In the genomic region with DNA sequence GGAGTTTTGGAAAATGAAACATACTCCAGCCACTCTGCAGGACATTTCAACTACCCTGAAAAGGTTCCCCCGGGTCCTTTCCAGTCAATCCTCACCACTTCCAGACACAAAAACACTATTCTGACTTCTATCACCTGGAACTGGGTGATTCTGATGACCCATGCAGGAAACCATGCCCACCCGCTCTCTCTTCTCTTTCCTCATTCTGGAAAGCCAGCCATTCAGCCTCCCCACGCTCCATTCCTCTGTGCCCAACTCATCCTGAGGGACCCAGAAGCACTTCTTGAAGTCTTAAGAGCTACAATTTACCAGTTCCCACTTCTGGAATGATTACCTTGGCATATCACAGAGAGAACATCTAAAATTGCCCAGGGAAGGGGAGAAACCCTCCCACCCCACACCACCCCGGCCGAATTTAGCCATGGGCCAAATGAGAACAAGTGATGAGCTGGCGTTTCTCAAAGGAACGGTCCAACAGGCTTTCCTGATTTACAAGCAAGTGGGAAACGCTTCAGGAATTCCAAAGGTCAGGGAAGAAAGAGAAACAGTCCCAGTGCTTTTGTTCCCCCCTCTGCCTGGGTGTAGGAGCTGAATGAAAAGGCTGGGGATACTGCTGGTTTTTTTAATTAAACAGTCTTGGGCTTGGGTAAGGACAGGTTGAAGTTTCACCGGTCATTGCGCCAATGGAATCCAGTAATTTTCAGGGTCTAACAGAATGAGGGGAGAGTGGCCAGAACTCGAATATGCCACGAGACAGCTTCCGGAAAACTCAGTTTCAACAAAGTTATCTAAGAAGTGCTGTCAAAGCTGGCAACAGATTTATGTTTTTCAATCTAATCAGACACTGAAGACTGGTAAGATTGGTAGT, we compare ENCODE assay signal across 10 cellular contexts. TPM values are rescaled to one million over a fixed set of nuclear protein-coding genes. Genes with fewer than 3 reads are reported as not detected.
A peak's percentile ranks its signal among the peaks of the same experiment; 100 is the strongest.
DNase-seq lines count a peak whose midpoint lies in the region; ATAC-seq, FAIRE-seq and TF ChIP-seq lines count a peak whose summit lies in the region.
"Had no signal": no experiment of that assay in that cellular context is flagged by ENCODE, and none has a peak within 500 bp of the region (broad histone marks: within the 10 kb centered on the region; RNA-seq: fewer than 3 reads in every experiment).

No MANE protein-coding gene starts in this region.

- H3K4me2 ChIP-seq in HepG2 (ENCODE audit: low read depth, low read length) (peak overlapping the region; percentile 27), GM12878 (ENCODE audit: control insufficient read depth, insufficient read depth) (peak overlapping the region; percentile 92), GM23248 (ENCODE audit: unreplicated experiment) (no peak overlapping the region)

- POLR2A ChIA-PET in HepG2 (lab: Yijun Ruan, JAX), result interaction anchor here (1.2 kb wide), 1 partner anchor 10 kb away, joined by 3 read pairs; no protein-coding TSS in a partner anchor
- POLR2A ChIA-PET in GM12878 (lab: Charles Lee), result interaction anchor here (0.6 to 9.2 kb wide), 21 partner anchors 11 to 172 kb away, joined by 3 to 140 read pairs (median 4); no protein-coding TSS in a partner anchor

- H3F3A ChIP-seq in GM23248 (ENCODE audit: insufficient read depth), result 0 out of 2 replicates have a peak, but pooled peaks cover 6% of the 10 kb centered on the region

- H3K4me1 ChIP-seq in HepG2 (ENCODE audit: insufficient read depth, low read length), result peaks cover 59% of the 10 kb centered on the region
- H3K4me1 ChIP-seq in right lobe of liver, result peaks cover 0 to 18% (median 0%) of the 10 kb centered on the region in 4 donors
- H3K4me1 ChIP-seq in GM12878 (ENCODE audit: control insufficient read depth, insufficient read depth, low read length), result peaks cover 36% of the 10 kb centered on the region
- peaks cover 28 to 37% of the 10 kb centered on the region in 2 donors for H3K4me1 ChIP-seq in mucosa of rectum (ENCODE audit: control insufficient read depth in 2 of 2, insufficient read depth in 2 of 2, low read length in 2 of 2)
- no peaks in the 10 kb centered on the region for H3K4me1 ChIP-seq in GM23248 (ENCODE audit: insufficient read depth)

- CTCF ChIA-PET in HepG2 (lab: Yijun Ruan, JAX; ENCODE audit: low intra/inter-chr PET ratio, low total read pairs), result no interaction called here
- CTCF ChIA-PET in GM12878 (lab: Yijun Ruan, JAX), result interaction anchor here (0.9 to 19.0 kb wide), 11 partner anchors 14 to 91 kb away, joined by 3 to 242 read pairs (median 12); no protein-coding TSS in a partner anchor

- TF ChIP-seq CTCF in HepG2 (CRISPR knock-in tag; IDR thresholded peaks at IDR 0.05) (no peak), right lobe of liver (IDR thresholded peaks at IDR 0.05) (no peak), GM12878 (IDR thresholded peaks at IDR 0.05 in 2 of 3, conservative IDR thresholded peaks at IDR 0.05 in 1 of 3; ENCODE audit: control insufficient read depth in 2 of 3, extremely low read depth in 1 of 3, insufficient read depth in 1 of 3, low read depth in 3 of 3, low read length in 3 of 3) (no peak)

- no peak for TF ChIP-seq POLR2A in HepG2 (IDR thresholded peaks at IDR 0.05; ENCODE audit: insufficient read depth in 1 of 2, low read depth in 2 of 2, low read length in 2 of 2)
- no peak for TF ChIP-seq POLR2A in right lobe of liver (IDR thresholded peaks at IDR 0.05)
- TF ChIP-seq POLR2A in GM12878 (IDR thresholded peaks at IDR 0.05; ENCODE audit: low read depth, low read length), result no peak

- H3K79me2 ChIP-seq in HepG2 (ENCODE audit: insufficient read depth, low read length) (peaks cover 20% of the 10 kb centered on the region), GM12878 (ENCODE audit: control insufficient read depth, insufficient read depth, low read length) (peaks cover 81% of the 10 kb centered on the region), GM23248 (ENCODE audit: insufficient read depth) (no peaks in the 10 kb centered on the region)

- intact Hi-C loops in HepG2 (cut with micrococcal nuclease; ENCODE audit: unreplicated experiment), result no loop called here
- intact Hi-C loops in right lobe of liver (cut with DNase I), result loop anchor here in 1 of 2 donors (5.0 kb wide), 1 partner anchor 87 kb away; no protein-coding TSS in a partner anchor
- intact Hi-C loops in GM12878 (cut with micrococcal nuclease; ENCODE audit: unreplicated experiment), result loop anchor here (5.0 kb wide), 1 partner anchor 172 kb away; a partner anchor contains a TSS

- TF ChIP-seq EP300 in HepG2 (IDR thresholded peaks at IDR 0.05; ENCODE audit: low read depth in 2 of 2, low read length in 2 of 2) (no peak), HepG2 (CRISPR knock-in tag; IDR thresholded peaks at IDR 0.05; ENCODE audit: borderline replicate concordance) (no peak), GM12878 (IDR thresholded peaks at IDR 0.05; ENCODE audit: borderline replicate concordance in 1 of 2, control insufficient read depth in 1 of 2, low read depth in 2 of 2, low read length in 2 of 2) (no peak)

- no peaks in the 10 kb centered on the region for H3K9me2 ChIP-seq in GM23248 (ENCODE audit: insufficient read depth)

- ATAC-seq in HepG2 (no peak), right lobe of liver (no peak), GM12878 (no peak)
- ATAC-seq: left lobe of liver had no signal

- FAIRE-seq in HepG2 (lab: Jason Lieb, UNC) (peak; percentile 42), GM12878 (lab: Jason Lieb, UNC) (no peak)

- H4K20me1 ChIP-seq in HepG2 (ENCODE audit: insufficient read depth, low read length), result no peaks in the 10 kb centered on the region; the same call in 1 of the 2 replicates
- no peaks in the 10 kb centered on the region for H4K20me1 ChIP-seq in GM12878 (ENCODE audit: control insufficient read depth, insufficient read depth)
- H4K20me1 ChIP-seq in GM23248 (ENCODE audit: insufficient read depth), result no peaks in the 10 kb centered on the region

- SMC1A ChIA-PET in GM12878 (lab: Charles Lee; ENCODE audit: uncharacterized antibody, unreplicated experiment), result interaction anchor here (0.7 to 15.4 kb wide), 20 partner anchors 9 to 171 kb away, joined by 3 to 210 read pairs (median 10); a partner anchor contains a TSS

- H3K9me3 ChIP-seq in HepG2 (ENCODE audit: low read length), result no peaks in the 10 kb centered on the region
- H3K9me3 ChIP-seq in right lobe of liver, result no peaks in the 10 kb centered on the region
- no peaks in the 10 kb centered on the region for H3K9me3 ChIP-seq in GM12878 (replicated peaks; ENCODE audit: control insufficient read depth, insufficient read depth, low read length)
- no peaks in the 10 kb centered on the region for H3K9me3 ChIP-seq in mucosa of rectum (ENCODE audit: control insufficient read depth in 2 of 2, low read length in 2 of 2)
- no peaks in the 10 kb centered on the region for H3K9me3 ChIP-seq in GM23248 (ENCODE audit: low read depth)

- no peak overlapping the region for H2AFZ ChIP-seq in HepG2 (ENCODE audit: low read length)
- no peak overlapping the region for H2AFZ ChIP-seq in GM12878 (ENCODE audit: control insufficient read depth, low read depth, low read length)
- no peak overlapping the region for H2AFZ ChIP-seq in GM23248

- H3K27ac ChIP-seq in HepG2 (ENCODE audit: extremely low read length, insufficient read depth, low read length) (no peak overlapping the region), right lobe of liver (no peak overlapping the region), GM12878 (ENCODE audit: control insufficient read depth, insufficient read depth) (peak overlapping the region; percentile 100), mucosa of rectum (ENCODE audit: low read depth in 2 of 2, low read length in 2 of 2) (peak overlapping the region; percentile 44 to 81), GM23248 (no peak overlapping the region)

- RAD21 ChIA-PET in GM12878 (lab: Charles Lee; ENCODE audit: unreplicated experiment), result interaction anchor here (0.7 to 10.0 kb wide), 20 partner anchors 10 to 173 kb away, joined by 3 to 236 read pairs (median 9); no protein-coding TSS in a partner anchor

- H3K9ac ChIP-seq in HepG2 (ENCODE audit: insufficient read depth, low read depth, low read length) (no peak overlapping the region), GM12878 (ENCODE audit: control insufficient read depth, insufficient read depth, low read length) (peak overlapping the region; percentile 97), mucosa of rectum (ENCODE audit: low read depth in 1 of 2, low read length in 2 of 2) (peak overlapping the region in 1 of 2 donors; percentile 19), GM23248 (no peak overlapping the region)

- H3K4me3 ChIP-seq in HepG2 (replicated peaks in 1 of 3; ENCODE audit: insufficient read depth in 1 of 3, low read depth in 2 of 3, low read length in 3 of 3) (no peak overlapping the region), right lobe of liver (no peak overlapping the region), GM12878 (peak overlapping the region; percentile 88), mucosa of rectum (ENCODE audit: low read length in 2 of 2) (peak overlapping the region; percentile 11 to 59), GM23248 (no peak overlapping the region)

- DNase-seq in HepG2 (ENCODE audit: low spot score) (no peak), right lobe of liver (no peak), GM12878 (ENCODE audit: low read depth, low spot score) (no peak), GM23248 (no peak), NCI-H526 treated with DMSO at 0.1 percent for 48 hours (lab: John Stamatoyannopoulos, UW) (no peak), NCI-H2171 treated with DMSO at 0.1 percent for 48 hours (lab: John Stamatoyannopoulos, UW) (no peak)
- DNase-seq in stimulated activated CD4-positive, alpha-beta T cell treated with anti-CD3 and anti-CD28 coated beads, Interleukin-4, amount 100 ng/mL, for 24 hours, result no peak
- DNase-seq: AML-193 had no signal

- 82% methylated on average over 13 of the region's 13 CpGs for WGBS in HepG2 (ENCODE audit: low lambda C conversion rate)
- WGBS in right lobe of liver (ENCODE audit: insufficient coverage, low coverage, low lambda C conversion rate, missing lambda C conversion rate), result 52% methylated on average over 12 of the region's 13 CpGs
- 40% methylated on average over 13 of the region's 13 CpGs for WGBS in GM12878 (ENCODE audit: insufficient coverage, insufficient replicate concordance, low lambda C conversion rate, missing lambda C conversion rate)
- WGBS in GM23248 (ENCODE audit: low coverage in 1 of 2, low lambda C conversion rate in 2 of 2, missing lambda C conversion rate in 2 of 2), 2 experiments, result 68 to 69% methylated on average over 13 of the region's 13 CpGs

- 0 out of 5 replicates have a peak, but pooled peaks cover 0 to 1% of the 10 kb centered on the region in 2 experiments for H3K36me3 ChIP-seq in HepG2 (replicated peaks in 1 of 2; ENCODE audit: control insufficient read depth in 1 of 2, insufficient read depth in 2 of 2, low read length in 2 of 2)
- no peaks in the 10 kb centered on the region for H3K36me3 ChIP-seq in right lobe of liver
- H3K36me3 ChIP-seq in GM12878 (ENCODE audit: control insufficient read depth in 2 of 2, insufficient read depth in 2 of 2, low read length in 1 of 2), result peaks cover 4 to 20% of the 10 kb centered on the region in 2 experiments; a peak in 2 of 4 replicates
- H3K36me3 ChIP-seq in mucosa of rectum (ENCODE audit: control insufficient read depth in 2 of 2, insufficient read depth in 2 of 2, low read length in 2 of 2), result no peaks in the 10 kb centered on the region
- H3K36me3 ChIP-seq in GM23248 (ENCODE audit: low read depth), result no peaks in the 10 kb centered on the region

- in situ Hi-C loops in HepG2 (cut with HindIII; ENCODE audit: extremely low pct_ligation_motif_present, low pct_unique_long_range_greater_than_20kb), result no loop called here
- in situ Hi-C loops in GM12878 (cut with MboI), result no loop called here
- in situ Hi-C loops in GM23248 (cut with MboI), result no loop called here

- H3K27me3 ChIP-seq in HepG2 (ENCODE audit: control insufficient read depth in 1 of 2, insufficient read depth in 2 of 2, low read length in 2 of 2) (no peaks in the 10 kb centered on the region), right lobe of liver (no peaks in the 10 kb centered on the region), GM12878 (replicated peaks in 1 of 2; ENCODE audit: control insufficient read depth in 2 of 2, insufficient read depth in 2 of 2, low read length in 1 of 2) (no peaks in the 10 kb centered on the region), mucosa of rectum (ENCODE audit: control insufficient read depth in 2 of 2, insufficient read depth in 2 of 2, low read length in 2 of 2) (no peaks in the 10 kb centered on the region), GM23248 (replicated peaks; ENCODE audit: insufficient read depth) (peaks cover 38% of the 10 kb centered on the region)

- BruUV-seq in HepG2 (replicated peaks; lab: Mats Ljungman, UMichigan) (no TSS peak), GM12878 (replicated peaks; lab: Mats Ljungman, UMichigan) (no TSS peak)

- no peak for TF ChIP-seq RAD21 in HepG2 (CRISPR knock-in tag; IDR thresholded peaks at IDR 0.05)
- TF ChIP-seq RAD21 in GM12878 (IDR thresholded peaks at IDR 0.05; ENCODE audit: insufficient read depth, low read depth, low read length), result no peak

RNA-seq across cellular contexts. Expression of a gene that starts 2.9 kb away (rescaled TPM):
- total RNA-seq in HepG2 (2016; rRNA removed; fragmentation: Illumina TruSeq; extraction: Trizol) (10.4 and 11.7 TPM in 2 replicates), right lobe of liver (1 to 10 TPM; 1.2 to 5.7 (median 3.1) TPM), GM12878 (2014; rRNA removed) (48.4 and 48.8 TPM in 2 replicates), GM12878 (2014; rRNA removed; fragmentation: Illumina TruSeq; extraction: Trizol) (35.7 and 41.3 TPM in 2 replicates), GM12878 (2021) (71.3 and 79.6 TPM in 2 replicates)
- 7.1 and 8.3 TPM in 2 replicates for total RNA-seq in HepG2 (2016; cell fraction: cytosol; rRNA removed; fragmentation: Illumina TruSeq; extraction: Trizol; ENCODE audit: low read depth)
- total RNA-seq in HepG2 (2016; cell fraction: insoluble cytoplasmic fraction; rRNA removed; fragmentation: Illumina TruSeq; extraction: Trizol), result 7.7 and 11.4 TPM in 2 replicates
- total RNA-seq in HepG2 (2016; cell fraction: membrane; rRNA removed; fragmentation: Illumina TruSeq; extraction: Trizol), result 8.7 and 9.6 TPM in 2 replicates
- total RNA-seq in HepG2 (2016; cell fraction: nucleus; rRNA removed; fragmentation: Illumina TruSeq; extraction: Trizol), result 17.4 and 18.0 TPM in 2 replicates
- polyA plus RNA-seq in HepG2 (2011; rRNA removed) (3.6 and 4.3 TPM in 2 replicates), GM12878 (2011; rRNA removed) (37.2 and 39.7 TPM in 2 replicates), GM12878 (2014; fragmentation: Illumina TruSeq; extraction: Trizol) (20.2 and 31.3 TPM in 2 replicates), GM12878 (2014; fragmentation: Nextera tagmentation; extraction: Ambion mirVana) (1 to 10 TPM; 4.0 to 7.0 TPM), GM12878 (2014; rRNA removed) (53.5 and 66.2 TPM in 2 replicates), GM12878 (2016; fragmentation: Nextera tagmentation; extraction: Ambion mirVana) (10 to 100 TPM; 28.9 to 33.4 TPM), GM23248 (2016; fragmentation: Nextera tagmentation; extraction: Ambion mirVana) (0.06 TPM in 1 of 2 replicates, not detected in the other)
- polyA plus RNA-seq in HepG2 (2011; cell fraction: cytosol; rRNA removed), result 2.3 and 3.2 TPM in 2 replicates
- polyA plus RNA-seq in HepG2 (2011; cell fraction: nucleus; rRNA removed), result 11.4 and 12.1 TPM in 2 replicates
- polyA plus RNA-seq in HepG2 (2012), result 3.7 and 5.3 TPM in 2 replicates
- polyA plus RNA-seq in HepG2 (2016; cell fraction: cytosol; fragmentation: Illumina TruSeq; extraction: Trizol; ENCODE audit: low read depth), result 5.2 and 5.3 TPM in 2 replicates
- polyA plus RNA-seq in HepG2 (2016; cell fraction: insoluble cytoplasmic fraction; fragmentation: Illumina TruSeq; extraction: Trizol; ENCODE audit: low read depth), result 8.0 and 9.8 TPM in 2 replicates
- 5.3 and 5.8 TPM in 2 replicates for polyA plus RNA-seq in HepG2 (2016; cell fraction: membrane; fragmentation: Illumina TruSeq; extraction: Trizol; ENCODE audit: low read depth)
- polyA plus RNA-seq in HepG2 (2016; cell fraction: nucleus; fragmentation: Illumina TruSeq; extraction: Trizol; ENCODE audit: insufficient read depth, low read depth), result 18.1 and 18.5 TPM in 2 replicates
- polyA minus RNA-seq in HepG2 (2011; rRNA and poly(A)+ RNA removed; ENCODE audit: low replicate concordance), result 12.3 and 15.2 TPM in 2 replicates
- 4.3 and 4.5 TPM in 2 replicates for polyA minus RNA-seq in HepG2 (2011; cell fraction: cytosol; rRNA and poly(A)+ RNA removed)
- 14.3 and 24.1 TPM in 2 replicates for polyA minus RNA-seq in HepG2 (2011; cell fraction: nucleus; rRNA and poly(A)+ RNA removed)
- 423 and 447 TPM in 2 replicates for total RNA-seq in GM12878 (2013; cell fraction: nucleolus; rRNA removed)
- 18.5 TPM for polyA plus RNA-seq in GM12878 (2011; ENCODE audit: low read depth)
- 37.8 and 40.4 TPM in 2 replicates for polyA plus RNA-seq in GM12878 (2011; cell fraction: cytosol; rRNA removed)
- polyA plus RNA-seq in GM12878 (2011; cell fraction: nucleus; rRNA removed), result 123 and 167 TPM in 2 replicates
- 34.9 and 39.6 TPM in 2 replicates for polyA plus RNA-seq in GM12878 (2012)
- polyA minus RNA-seq in GM12878 (2011; rRNA and poly(A)+ RNA removed), result 69.8 and 107 TPM in 2 replicates
- polyA minus RNA-seq in GM12878 (2011; cell fraction: cytosol; rRNA and poly(A)+ RNA removed), result 26.6 and 28.2 TPM in 2 replicates
- polyA minus RNA-seq in GM12878 (2011; cell fraction: nucleus; rRNA and poly(A)+ RNA removed), result 97.0 and 159 TPM in 2 replicates
- not detected in 2 replicates for total RNA-seq in GM23248 (2014; rRNA removed; shearing (Covaris generic))

Comparison
In these comparisons a context has a peak if more than half of its experiments do, and no peak if none do; other contexts are left out.
1. H3K27ac ChIP-seq: peak in GM12878 (single experiment) and mucosa of rectum (2 of 2); none in HepG2 (single experiment), right lobe of liver (0 of 3) and GM23248 (single experiment).
2. H3K4me3 ChIP-seq: peak in GM12878 (single experiment) and mucosa of rectum (2 of 2); none in HepG2 (0 of 3), right lobe of liver (0 of 3) and GM23248 (single experiment).